Comparison of ENCODE assay signal across 8 cellular contexts in genomic region chrX:14873676-14874049, GRCh38. TPM values are rescaled to one million over a fixed set of nuclear protein-coding genes. Genes with fewer than 3 reads are reported as not detected.
DNase-seq lines count a peak whose midpoint lies in the region; ATAC-seq and TF ChIP-seq lines count a peak whose summit lies in the region.

No MANE protein-coding gene starts in this region.

- peaks cover 2% of the 10 kb centered on the region; the same call in 1 of the 2 replicates for H3K36me3 ChIP-seq in SK-N-MC (ENCODE audit: insufficient read depth, low read length)

- TF ChIP-seq CTCF in GM12875 (IDR thresholded peaks at IDR 0.05; ENCODE audit: borderline replicate concordance, insufficient read depth, low read depth, low read length) (no peak), fibroblast of pulmonary artery (IDR thresholded peaks at IDR 0.05; ENCODE audit: low read length, missing control alignments) (no peak), retinal pigment epithelial cell (conservative IDR thresholded peaks at IDR 0.05; ENCODE audit: low read depth, low read length) (no peak)

- DNase-seq in SK-N-MC (ENCODE audit: low read depth, low spot score) (no peak), fibroblast of pulmonary artery (ENCODE audit: low read depth) (no peak), retinal pigment epithelial cell (ENCODE audit: low read depth) (no peak), mesenteric fat pad (ENCODE audit: low spot score) (no peak), NCI-H1694 (lab: John Stamatoyannopoulos, UW) (no peak)
- DNase-seq in activated CD8-positive, alpha-beta memory T cell treated with anti-CD3 and anti-CD28 coated beads for 24 hours, result no peak

- peak overlapping the region; percentile 64 for H3K4me3 ChIP-seq in GM12875 (ENCODE audit: low read depth, low read length)
- peak overlapping the region; percentile 83 for H3K4me3 ChIP-seq in SK-N-MC
- H3K4me3 ChIP-seq in fibroblast of pulmonary artery (replicated peaks; ENCODE audit: low read depth, low read length), result peak overlapping the region; percentile 89
- H3K4me3 ChIP-seq in retinal pigment epithelial cell (ENCODE audit: low read length), result peak overlapping the region; percentile 85

- ATAC-seq in HG03460 (IDR thresholded peaks at IDR 0.05; ENCODE audit: unreplicated experiment), result no peak

- peak overlapping the region; percentile 79 for H3K9ac ChIP-seq in SK-N-MC (ENCODE audit: insufficient read length)

- no peaks in the 10 kb centered on the region for H3K9me3 ChIP-seq in SK-N-MC (ENCODE audit: low read depth, low read length)

- no peak overlapping the region for H3K27ac ChIP-seq in SK-N-MC

RNA-seq across cellular contexts. Expression of gene MOSPD2, which starts 0.4 kb away (rescaled TPM):
- total RNA-seq in mesenteric fat pad, result 14.7 TPM

RNA-seq across cellular contexts. Expression of gene FANCB, which starts 0.8 kb away (rescaled TPM):
- 1.1 TPM for total RNA-seq in mesenteric fat pad
